In the genomic region with DNA sequence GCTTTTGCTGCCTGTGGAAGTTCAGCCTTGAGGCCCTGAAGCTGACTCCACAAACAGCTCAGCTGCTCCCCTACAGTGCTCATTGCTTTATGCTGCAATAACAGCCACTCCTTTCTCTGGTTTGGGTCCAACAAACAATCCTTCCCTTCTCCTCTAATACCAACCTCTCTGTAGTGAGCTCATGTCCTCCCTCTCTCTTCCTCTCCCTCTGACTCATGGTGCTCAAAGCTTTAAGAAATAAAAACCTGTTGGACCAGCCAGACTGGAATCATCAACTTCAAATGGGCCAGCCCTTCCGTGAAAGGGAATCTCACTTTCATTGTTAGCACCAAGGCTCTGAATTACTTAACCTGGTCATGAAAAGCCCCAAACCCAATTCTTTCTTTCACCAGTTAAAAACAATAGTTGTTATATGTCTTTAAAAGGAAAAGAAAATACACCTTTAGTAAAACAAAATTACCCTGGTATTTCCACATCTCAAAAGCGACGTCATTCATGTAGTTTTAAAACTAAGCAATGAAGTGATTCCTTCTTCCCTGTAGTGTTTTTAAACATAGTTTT, we compare ENCODE assay signal across 8 cellular contexts.
DNase-seq lines count a peak whose midpoint lies in the region; ATAC-seq and TF ChIP-seq lines count a peak whose summit lies in the region.

No MANE protein-coding gene starts in this region.

- intact Hi-C loops in CD14-positive monocyte (cut with micrococcal nuclease) (no loop called here), MCF 10A (cut with micrococcal nuclease) (loop anchor here (1.0 to 10.0 kb wide), 5 partner anchors 45 to 235 kb away; a partner anchor contains a TSS), mucosa of descending colon (cut with DNase I, micrococcal nuclease) (no loop called here)

- CTCF ChIA-PET in MCF 10A (lab: Yijun Ruan, JAX): interaction anchor here (0.6 to 0.9 kb wide), 3 partner anchors 113 to 232 kb away, joined by 3 to 4 read pairs (median 3); no protein-coding TSS in a partner anchor

- no peak overlapping the region for H3K4me3 Mint-ChIP-seq in CD14-positive monocyte
- peak overlapping the region; percentile 48 for H3K4me3 Mint-ChIP-seq in MCF 10A (ENCODE audit: unreplicated experiment)

- peaks cover 16% of the 10 kb centered on the region for H3K4me1 ChIP-seq in mucosa of descending colon (ENCODE audit: low read depth)

- peak; percentile 53 for ATAC-seq in GM21529 (IDR thresholded peaks at IDR 0.05; ENCODE audit: unreplicated experiment)
- peak; percentile 99 for ATAC-seq in mucosa of descending colon

- peaks cover 0 to 3% of the 10 kb centered on the region in 2 donors for H3K36me3 Mint-ChIP-seq in CD14-positive monocyte
- H3K36me3 Mint-ChIP-seq in MCF 10A (ENCODE audit: insufficient read depth, unreplicated experiment): no peaks in the 10 kb centered on the region

- no peaks in the 10 kb centered on the region for H3K9me3 ChIP-seq in mucosa of descending colon

- TF ChIP-seq CTCF in CD14-positive monocyte (IDR thresholded peaks at IDR 0.05): no peak
- no peak for TF ChIP-seq CTCF in MCF 10A (IDR thresholded peaks at IDR 0.05; ENCODE audit: unreplicated experiment)
- TF ChIP-seq CTCF in mucosa of descending colon (IDR thresholded peaks at IDR 0.05): no peak
- TF ChIP-seq CTCF in GM13976 (IDR thresholded peaks at IDR 0.05; ENCODE audit: borderline replicate concordance, control extremely low read depth, extremely low read depth, insufficient read depth, missing control alignments): no peak

- H3K27me3 Mint-ChIP-seq in CD14-positive monocyte (ENCODE audit: low read depth in 3 of 3): peaks cover 1 to 2% (median 2%) of the 10 kb centered on the region in 3 donors
- H3K27me3 Mint-ChIP-seq in MCF 10A (ENCODE audit: insufficient read depth, unreplicated experiment): no peaks in the 10 kb centered on the region

- H3K4me1 Mint-ChIP-seq in CD14-positive monocyte (peaks cover 27% of the 10 kb centered on the region), MCF 10A (ENCODE audit: insufficient read depth, unreplicated experiment) (peaks cover 30% of the 10 kb centered on the region)

- in situ Hi-C loops in GM13976 (cut with MboI; ENCODE audit: low sequenced_read_pairs, unreplicated experiment): no loop called here

- peaks cover 0 to 4% (median 0%) of the 10 kb centered on the region in 7 donors for H3K9me3 Mint-ChIP-seq in CD14-positive monocyte
- no peaks in the 10 kb centered on the region for H3K9me3 Mint-ChIP-seq in MCF 10A (ENCODE audit: unreplicated experiment)

- no TSS peak for BruUV-seq in MCF 10A (replicated peaks; lab: Mats Ljungman, UMichigan)

- H3K4me3 ChIP-seq in mucosa of descending colon: no peak overlapping the region

- DNase-seq in CD14-positive monocyte (ENCODE audit: low spot score): no peak
- peak; percentile 97 for DNase-seq in NCI-H2029 treated with DMSO at 0.1 percent for 48 hours (lab: John Stamatoyannopoulos, UW)
- DNase-seq in MCF 10A (ENCODE audit: unreplicated experiment): peak; percentile 96
- DNase-seq in mucosa of descending colon: peak in 2 of 3 donors; percentile 42 to 85
- no peak for DNase-seq in NCI-H2171 (lab: John Stamatoyannopoulos, UW)
- no peak for DNase-seq in NCI-H1105 (lab: John Stamatoyannopoulos, UW)
- DNase-seq in GM13976 (ENCODE audit: low spot score): no peak

- no peaks in the 10 kb centered on the region for H3K36me3 ChIP-seq in mucosa of descending colon (ENCODE audit: low read depth)

- POLR2A ChIA-PET in MCF 10A (lab: Yijun Ruan, JAX): interaction anchor here (0.9 to 1.5 kb wide), 14 partner anchors 9 to 743 kb away, joined by 3 to 9 read pairs (median 6); a partner anchor contains a TSS

- peak overlapping the region in 5 of 7 donors; percentile 14 to 82 (median 54) for H3K27ac Mint-ChIP-seq in CD14-positive monocyte
- H3K27ac Mint-ChIP-seq in MCF 10A (ENCODE audit: low read depth, unreplicated experiment): peak overlapping the region; percentile 93

Comparison
In these comparisons a context has a peak if more than half of its experiments do, and no peak if none do; other contexts are left out.
1. DNase-seq: peak in NCI-H2029 treated with DMSO at 0.1 percent for 48 hours (single experiment), MCF 10A (single experiment) and mucosa of descending colon (2 of 3); none in CD14-positive monocyte (single experiment), NCI-H2171 (single experiment), NCI-H1105 (single experiment) and GM13976 (single experiment).